In the genomic region with DNA sequence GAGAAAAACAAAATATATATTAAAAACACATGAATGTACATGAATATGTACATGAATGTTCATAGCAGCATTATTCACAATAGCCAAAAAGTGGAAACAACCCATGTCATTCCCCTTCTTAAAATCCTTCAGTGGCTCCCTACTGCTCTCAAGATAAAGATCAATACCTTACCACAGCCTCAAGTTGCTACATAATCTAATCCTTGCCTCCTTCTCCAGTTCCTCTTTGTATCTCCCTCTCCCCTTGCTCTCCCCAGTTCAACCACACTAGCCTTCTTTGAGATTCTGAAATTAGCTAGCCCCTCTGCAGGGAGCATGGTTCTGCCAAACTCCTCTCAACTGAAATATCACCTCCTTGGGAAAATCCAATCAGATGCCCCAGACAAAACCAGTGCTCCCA, we compare ENCODE assay signal across 19 cellular contexts.
"Had no signal": no experiment of that assay in that cellular context is flagged by ENCODE, and none has a peak within 500 bp of the region (broad histone marks: within the 10 kb centered on the region; RNA-seq: fewer than 3 reads in every experiment).

No MANE protein-coding gene starts in this region.

- H3K4me1 ChIP-seq: parathyroid adenoma had no signal

- ATAC-seq: activated CD8-positive, alpha-beta T cell treated with anti-CD3 and anti-CD28 coated beads, Interleukin-2, amount 10 ng/mL, durations not matched to agents 7 days and 5 days; left lobe of liver had no signal

- DNase-seq: activated B cell treated with CpG ODN at 0.5 μM for 24 hours; activated CD4-positive, alpha-beta T cell treated with anti-CD3 and anti-CD28 coated beads for 48 hours; activated CD8-positive, alpha-beta T cell treated with anti-CD3 and anti-CD28 coated beads, Interleukin-2, amount 10 ng/mL, durations not matched to agents 7 days and 5 days; activated gamma-delta T cell treated with Interleukin-2 at 50 U/mL for 16 hours; activated naive CD8-positive, alpha-beta T cell treated with anti-CD3 and anti-CD28 coated beads for 36 hours; amygdala; cortex of kidney; effector CD8-positive, alpha-beta T cell; esophagus squamous epithelium; sigmoid colon; spleen; T1000 had no signal

- H3K9me3 ChIP-seq: esophagus squamous epithelium, sigmoid colon, spleen, thoracic aorta had no signal

- H3K27ac Mint-ChIP-seq: activated B cell treated with CpG ODN at 0.5 μM for 24 hours; activated CD8-positive, alpha-beta T cell treated with anti-CD3 and anti-CD28 coated beads, Interleukin-2, amount 10 ng/mL, durations not matched to agents 7 days and 5 days; activated naive CD8-positive, alpha-beta T cell treated with anti-CD3 and anti-CD28 coated beads for 36 hours; brain; stimulated activated naive CD8-positive, alpha-beta T cell treated with anti-CD3 and anti-CD28 coated beads, Interleukin-15, Interleukin-2, amounts not matched to agents 100 ng/mL and 50 ng/mL, for 24 hours had no signal

- H3K79me2 ChIP-seq: parathyroid adenoma had no signal

- H3K4me3 ChIP-seq: esophagus squamous epithelium, hepatocyte, sigmoid colon, spleen, thoracic aorta had no signal

- H3K36me3 Mint-ChIP-seq: activated naive CD8-positive, alpha-beta T cell treated with anti-CD3 and anti-CD28 coated beads for 36 hours; brain had no signal

- H3K4me2 ChIP-seq: hepatocyte had no signal

- H3K9me3 Mint-ChIP-seq: activated B cell treated with CpG ODN at 0.5 μM for 24 hours; activated naive CD8-positive, alpha-beta T cell treated with anti-CD3 and anti-CD28 coated beads for 36 hours; brain; central memory CD8-positive, alpha-beta T cell; stimulated activated naive CD8-positive, alpha-beta T cell treated with anti-CD3 and anti-CD28 coated beads, Interleukin-15, Interleukin-2, amounts not matched to agents 100 ng/mL and 50 ng/mL, for 24 hours had no signal

- H3K36me3 ChIP-seq: esophagus squamous epithelium, sigmoid colon, spleen, thoracic aorta had no signal

- H3K27ac ChIP-seq: esophagus squamous epithelium, hepatocyte, parathyroid adenoma, sigmoid colon, spleen, thoracic aorta had no signal

- H3K9ac ChIP-seq: parathyroid adenoma had no signal

- H3K4me3 Mint-ChIP-seq: activated B cell treated with CpG ODN at 0.5 μM for 24 hours; activated CD8-positive, alpha-beta T cell treated with anti-CD3 and anti-CD28 coated beads, Interleukin-2, amount 10 ng/mL, durations not matched to agents 7 days and 5 days; activated naive CD8-positive, alpha-beta T cell treated with anti-CD3 and anti-CD28 coated beads for 36 hours; brain; central memory CD8-positive, alpha-beta T cell; stimulated activated naive CD8-positive, alpha-beta T cell treated with anti-CD3 and anti-CD28 coated beads, Interleukin-15, Interleukin-2, amounts not matched to agents 100 ng/mL and 50 ng/mL, for 24 hours had no signal

- H3K27me3 Mint-ChIP-seq: activated B cell treated with CpG ODN at 0.5 μM for 24 hours; activated naive CD8-positive, alpha-beta T cell treated with anti-CD3 and anti-CD28 coated beads for 36 hours; brain; central memory CD8-positive, alpha-beta T cell; stimulated activated naive CD8-positive, alpha-beta T cell treated with anti-CD3 and anti-CD28 coated beads, Interleukin-15, Interleukin-2, amounts not matched to agents 100 ng/mL and 50 ng/mL, for 24 hours had no signal

- H2AFZ ChIP-seq: hepatocyte, parathyroid adenoma had no signal

- H3K4me1 Mint-ChIP-seq: activated B cell treated with CpG ODN at 0.5 μM for 24 hours had no signal

- H3K27me3 ChIP-seq: esophagus squamous epithelium, hepatocyte, sigmoid colon, spleen had no signal
